Comparison of ENCODE assay signal across 1 cellular context in the genomic region with DNA sequence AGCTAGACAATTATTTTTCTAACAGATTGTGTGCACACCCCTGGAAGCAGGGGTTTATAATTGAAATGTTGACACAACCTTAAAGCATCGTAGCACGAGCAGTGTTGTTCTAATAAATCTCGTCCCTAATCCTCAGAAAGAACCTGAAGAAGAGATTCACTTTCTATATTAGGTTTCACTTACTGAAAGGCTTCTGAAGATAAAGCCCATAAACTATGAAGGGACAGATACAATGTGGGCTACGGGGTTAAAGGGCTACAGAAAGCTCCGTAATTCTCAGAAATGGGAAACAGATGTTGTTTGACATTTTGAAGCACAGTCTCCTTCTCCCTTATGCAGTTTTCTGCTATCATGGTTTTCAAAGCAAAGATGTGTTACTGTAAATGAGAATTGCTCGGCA.
TF ChIP-seq lines count a peak whose summit lies in the region.

No MANE protein-coding gene starts in this region.

TF ChIP-seq in HEK293, 187 proteins besides CTCF, POLR2A, EP300 and RAD21 (continued from another document and continues in another):
- TF ChIP-seq, protein P1, sequence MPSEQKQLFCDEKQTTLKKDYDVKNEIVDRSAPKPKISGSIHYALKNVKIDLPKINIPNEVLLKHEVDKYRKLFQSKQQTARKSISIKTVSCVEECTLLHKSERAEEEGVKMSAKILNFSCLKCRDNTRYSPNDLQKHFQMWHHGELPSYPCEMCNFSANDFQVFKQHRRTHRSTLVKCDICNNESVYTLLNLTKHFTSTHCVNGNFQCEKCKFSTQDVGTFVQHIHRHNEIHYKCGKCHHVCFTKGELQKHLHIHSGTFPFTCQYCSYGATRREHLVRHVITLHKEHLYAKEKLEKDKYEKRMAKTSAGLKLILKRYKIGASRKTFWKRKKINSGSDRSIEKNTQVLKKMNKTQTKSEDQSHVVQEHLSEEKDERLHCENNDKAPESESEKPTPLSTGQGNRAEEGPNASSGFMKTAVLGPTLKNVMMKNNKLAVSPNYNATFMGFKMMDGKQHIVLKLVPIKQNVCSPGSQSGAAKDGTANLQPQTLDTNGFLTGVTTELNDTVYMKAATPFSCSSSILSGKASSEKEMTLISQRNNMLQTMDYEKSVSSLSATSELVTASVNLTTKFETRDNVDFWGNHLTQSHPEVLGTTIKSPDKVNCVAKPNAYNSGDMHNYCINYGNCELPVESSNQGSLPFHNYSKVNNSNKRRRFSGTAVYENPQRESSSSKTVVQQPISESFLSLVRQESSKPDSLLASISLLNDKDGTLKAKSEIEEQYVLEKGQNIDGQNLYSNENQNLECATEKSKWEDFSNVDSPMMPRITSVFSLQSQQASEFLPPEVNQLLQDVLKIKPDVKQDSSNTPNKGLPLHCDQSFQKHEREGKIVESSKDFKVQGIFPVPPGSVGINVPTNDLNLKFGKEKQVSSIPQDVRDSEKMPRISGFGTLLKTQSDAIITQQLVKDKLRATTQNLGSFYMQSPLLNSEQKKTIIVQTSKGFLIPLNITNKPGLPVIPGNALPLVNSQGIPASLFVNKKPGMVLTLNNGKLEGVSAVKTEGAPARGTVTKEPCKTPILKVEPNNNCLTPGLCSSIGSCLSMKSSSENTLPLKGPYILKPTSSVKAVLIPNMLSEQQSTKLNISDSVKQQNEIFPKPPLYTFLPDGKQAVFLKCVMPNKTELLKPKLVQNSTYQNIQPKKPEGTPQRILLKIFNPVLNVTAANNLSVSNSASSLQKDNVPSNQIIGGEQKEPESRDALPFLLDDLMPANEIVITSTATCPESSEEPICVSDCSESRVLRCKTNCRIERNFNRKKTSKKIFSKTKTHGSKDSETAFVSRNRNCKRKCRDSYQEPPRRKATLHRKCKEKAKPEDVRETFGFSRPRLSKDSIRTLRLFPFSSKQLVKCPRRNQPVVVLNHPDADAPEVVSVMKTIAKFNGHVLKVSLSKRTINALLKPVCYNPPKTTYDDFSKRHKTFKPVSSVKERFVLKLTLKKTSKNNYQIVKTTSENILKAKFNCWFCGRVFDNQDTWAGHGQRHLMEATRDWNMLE (tag by site-specific recombination; conservative IDR thresholded peaks at IDR 0.05; ENCODE audit: low read depth) = 0 out of 2 replicates have a peak, but pooled peaks have one; percentile 18
- TF ChIP-seq OSR2 (tag by site-specific recombination; IDR thresholded peaks at IDR 0.05) = peak; percentile 94
- peak; percentile 72; the same call in 1 of the 2 replicates for TF ChIP-seq TCF7L2 (IDR thresholded peaks at IDR 0.05; ENCODE audit: borderline replicate concordance, low read depth, low read length)
- TF ChIP-seq ZNF610 (tag by site-specific recombination; IDR thresholded peaks at IDR 0.05; ENCODE audit: borderline replicate concordance) = peak; percentile 80; the same call in 1 of the 2 replicates
- peak; percentile 85; the same call in 1 of the 2 replicates for TF ChIP-seq ZSCAN30 (tag by site-specific recombination; IDR thresholded peaks at IDR 0.05)
- peak; percentile 99 for TF ChIP-seq ZNF843 (tag by site-specific recombination; IDR thresholded peaks at IDR 0.05)
- TF ChIP-seq, protein P2, sequence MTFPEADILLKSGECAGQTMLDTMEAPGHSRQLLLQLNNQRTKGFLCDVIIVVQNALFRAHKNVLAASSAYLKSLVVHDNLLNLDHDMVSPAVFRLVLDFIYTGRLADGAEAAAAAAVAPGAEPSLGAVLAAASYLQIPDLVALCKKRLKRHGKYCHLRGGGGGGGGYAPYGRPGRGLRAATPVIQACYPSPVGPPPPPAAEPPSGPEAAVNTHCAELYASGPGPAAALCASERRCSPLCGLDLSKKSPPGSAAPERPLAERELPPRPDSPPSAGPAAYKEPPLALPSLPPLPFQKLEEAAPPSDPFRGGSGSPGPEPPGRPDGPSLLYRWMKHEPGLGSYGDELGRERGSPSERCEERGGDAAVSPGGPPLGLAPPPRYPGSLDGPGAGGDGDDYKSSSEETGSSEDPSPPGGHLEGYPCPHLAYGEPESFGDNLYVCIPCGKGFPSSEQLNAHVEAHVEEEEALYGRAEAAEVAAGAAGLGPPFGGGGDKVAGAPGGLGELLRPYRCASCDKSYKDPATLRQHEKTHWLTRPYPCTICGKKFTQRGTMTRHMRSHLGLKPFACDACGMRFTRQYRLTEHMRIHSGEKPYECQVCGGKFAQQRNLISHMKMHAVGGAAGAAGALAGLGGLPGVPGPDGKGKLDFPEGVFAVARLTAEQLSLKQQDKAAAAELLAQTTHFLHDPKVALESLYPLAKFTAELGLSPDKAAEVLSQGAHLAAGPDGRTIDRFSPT (tag by site-specific recombination; IDR thresholded peaks at IDR 0.05) = peak; percentile 75
- TF ChIP-seq, protein P3, sequence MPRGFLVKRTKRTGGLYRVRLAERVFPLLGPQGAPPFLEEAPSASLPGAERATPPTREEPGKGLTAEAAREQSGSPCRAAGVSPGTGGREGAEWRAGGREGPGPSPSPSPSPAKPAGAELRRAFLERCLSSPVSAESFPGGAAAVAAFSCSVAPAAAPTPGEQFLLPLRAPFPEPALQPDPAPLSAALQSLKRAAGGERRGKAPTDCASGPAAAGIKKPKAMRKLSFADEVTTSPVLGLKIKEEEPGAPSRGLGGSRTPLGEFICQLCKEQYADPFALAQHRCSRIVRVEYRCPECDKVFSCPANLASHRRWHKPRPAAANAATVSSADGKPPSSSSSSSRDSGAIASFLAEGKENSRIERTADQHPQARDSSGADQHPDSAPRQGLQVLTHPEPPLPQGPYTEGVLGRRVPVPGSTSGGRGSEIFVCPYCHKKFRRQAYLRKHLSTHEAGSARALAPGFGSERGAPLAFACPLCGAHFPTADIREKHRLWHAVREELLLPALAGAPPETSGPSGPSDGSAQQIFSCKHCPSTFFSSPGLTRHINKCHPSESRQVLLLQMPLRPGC (tag by site-specific recombination; IDR thresholded peaks at IDR 0.05) = peak; percentile 84
- no peak for TF ChIP-seq ZNF514 (tag by site-specific recombination; IDR thresholded peaks at IDR 0.05)
- peak; percentile 71; the same call in 1 of the 2 replicates for TF ChIP-seq ZNF501 (tag by site-specific recombination; IDR thresholded peaks at IDR 0.05)
- peak; percentile 97 for TF ChIP-seq OVOL3 (tag by site-specific recombination; IDR thresholded peaks at IDR 0.05)
- TF ChIP-seq KLF9 (tag by site-specific recombination; IDR thresholded peaks at IDR 0.05; ENCODE audit: low read depth) = no peak
- peak; percentile 14; the same call in 1 of the 2 replicates for TF ChIP-seq ZNF654 (tag by site-specific recombination; IDR thresholded peaks at IDR 0.05; ENCODE audit: low read depth)
- TF ChIP-seq EGR2 (tag by site-specific recombination; IDR thresholded peaks at IDR 0.05; ENCODE audit: low read depth) = no peak
- peak; percentile 48; the same call in 1 of the 2 replicates for TF ChIP-seq ZNF549 (tag by site-specific recombination; IDR thresholded peaks at IDR 0.05)
- no peak for TF ChIP-seq ZNF776 (tag by site-specific recombination; IDR thresholded peaks at IDR 0.05; ENCODE audit: borderline replicate concordance)
- TF ChIP-seq ZNF596 (tag by site-specific recombination; IDR thresholded peaks at IDR 0.05) = peak; percentile 87
- TF ChIP-seq, protein P4, sequence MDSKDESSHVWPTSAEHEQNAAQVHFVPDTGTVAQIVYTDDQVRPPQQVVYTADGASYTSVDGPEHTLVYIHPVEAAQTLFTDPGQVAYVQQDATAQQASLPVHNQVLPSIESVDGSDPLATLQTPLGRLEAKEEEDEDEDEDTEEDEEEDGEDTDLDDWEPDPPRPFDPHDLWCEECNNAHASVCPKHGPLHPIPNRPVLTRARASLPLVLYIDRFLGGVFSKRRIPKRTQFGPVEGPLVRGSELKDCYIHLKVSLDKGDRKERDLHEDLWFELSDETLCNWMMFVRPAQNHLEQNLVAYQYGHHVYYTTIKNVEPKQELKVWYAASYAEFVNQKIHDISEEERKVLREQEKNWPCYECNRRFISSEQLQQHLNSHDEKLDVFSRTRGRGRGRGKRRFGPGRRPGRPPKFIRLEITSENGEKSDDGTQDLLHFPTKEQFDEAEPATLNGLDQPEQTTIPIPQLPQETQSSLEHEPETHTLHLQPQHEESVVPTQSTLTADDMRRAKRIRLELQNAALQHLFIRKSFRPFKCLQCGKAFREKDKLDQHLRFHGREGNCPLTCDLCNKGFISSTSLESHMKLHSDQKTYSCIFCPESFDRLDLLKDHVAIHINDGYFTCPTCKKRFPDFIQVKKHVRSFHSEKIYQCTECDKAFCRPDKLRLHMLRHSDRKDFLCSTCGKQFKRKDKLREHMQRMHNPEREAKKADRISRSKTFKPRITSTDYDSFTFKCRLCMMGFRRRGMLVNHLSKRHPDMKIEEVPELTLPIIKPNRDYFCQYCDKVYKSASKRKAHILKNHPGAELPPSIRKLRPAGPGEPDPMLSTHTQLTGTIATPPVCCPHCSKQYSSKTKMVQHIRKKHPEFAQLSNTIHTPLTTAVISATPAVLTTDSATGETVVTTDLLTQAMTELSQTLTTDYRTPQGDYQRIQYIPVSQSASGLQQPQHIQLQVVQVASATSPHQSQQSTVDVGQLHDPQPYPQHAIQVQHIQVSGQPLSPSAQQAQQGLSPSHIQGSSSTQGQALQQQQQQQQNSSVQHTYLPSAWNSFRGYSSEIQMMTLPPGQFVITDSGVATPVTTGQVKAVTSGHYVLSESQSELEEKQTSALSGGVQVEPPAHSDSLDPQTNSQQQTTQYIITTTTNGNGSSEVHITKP (tag by site-specific recombination; IDR thresholded peaks at IDR 0.05) = no peak
- TF ChIP-seq, protein P5, sequence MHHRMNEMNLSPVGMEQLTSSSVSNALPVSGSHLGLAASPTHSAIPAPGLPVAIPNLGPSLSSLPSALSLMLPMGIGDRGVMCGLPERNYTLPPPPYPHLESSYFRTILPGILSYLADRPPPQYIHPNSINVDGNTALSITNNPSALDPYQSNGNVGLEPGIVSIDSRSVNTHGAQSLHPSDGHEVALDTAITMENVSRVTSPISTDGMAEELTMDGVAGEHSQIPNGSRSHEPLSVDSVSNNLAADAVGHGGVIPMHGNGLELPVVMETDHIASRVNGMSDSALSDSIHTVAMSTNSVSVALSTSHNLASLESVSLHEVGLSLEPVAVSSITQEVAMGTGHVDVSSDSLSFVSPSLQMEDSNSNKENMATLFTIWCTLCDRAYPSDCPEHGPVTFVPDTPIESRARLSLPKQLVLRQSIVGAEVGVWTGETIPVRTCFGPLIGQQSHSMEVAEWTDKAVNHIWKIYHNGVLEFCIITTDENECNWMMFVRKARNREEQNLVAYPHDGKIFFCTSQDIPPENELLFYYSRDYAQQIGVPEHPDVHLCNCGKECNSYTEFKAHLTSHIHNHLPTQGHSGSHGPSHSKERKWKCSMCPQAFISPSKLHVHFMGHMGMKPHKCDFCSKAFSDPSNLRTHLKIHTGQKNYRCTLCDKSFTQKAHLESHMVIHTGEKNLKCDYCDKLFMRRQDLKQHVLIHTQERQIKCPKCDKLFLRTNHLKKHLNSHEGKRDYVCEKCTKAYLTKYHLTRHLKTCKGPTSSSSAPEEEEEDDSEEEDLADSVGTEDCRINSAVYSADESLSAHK (tag by site-specific recombination; IDR thresholded peaks at IDR 0.05) = peak; percentile 91
- peak; percentile 37; the same call in 1 of the 2 replicates for TF ChIP-seq ZBTB17 (tag by site-specific recombination; IDR thresholded peaks at IDR 0.05)
- TF ChIP-seq, protein P6, sequence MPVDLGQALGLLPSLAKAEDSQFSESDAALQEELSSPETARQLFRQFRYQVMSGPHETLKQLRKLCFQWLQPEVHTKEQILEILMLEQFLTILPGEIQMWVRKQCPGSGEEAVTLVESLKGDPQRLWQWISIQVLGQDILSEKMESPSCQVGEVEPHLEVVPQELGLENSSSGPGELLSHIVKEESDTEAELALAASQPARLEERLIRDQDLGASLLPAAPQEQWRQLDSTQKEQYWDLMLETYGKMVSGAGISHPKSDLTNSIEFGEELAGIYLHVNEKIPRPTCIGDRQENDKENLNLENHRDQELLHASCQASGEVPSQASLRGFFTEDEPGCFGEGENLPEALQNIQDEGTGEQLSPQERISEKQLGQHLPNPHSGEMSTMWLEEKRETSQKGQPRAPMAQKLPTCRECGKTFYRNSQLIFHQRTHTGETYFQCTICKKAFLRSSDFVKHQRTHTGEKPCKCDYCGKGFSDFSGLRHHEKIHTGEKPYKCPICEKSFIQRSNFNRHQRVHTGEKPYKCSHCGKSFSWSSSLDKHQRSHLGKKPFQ (tag by site-specific recombination; IDR thresholded peaks at IDR 0.05) = peak; percentile 80
- peak; percentile 90 for TF ChIP-seq MZF1 (tag by site-specific recombination; IDR thresholded peaks at IDR 0.05; ENCODE audit: borderline replicate concordance)
- TF ChIP-seq KLF8 (tag by site-specific recombination; IDR thresholded peaks at IDR 0.05) = peak; percentile 51; the same call in 1 of the 2 replicates
- TF ChIP-seq, protein P7, sequence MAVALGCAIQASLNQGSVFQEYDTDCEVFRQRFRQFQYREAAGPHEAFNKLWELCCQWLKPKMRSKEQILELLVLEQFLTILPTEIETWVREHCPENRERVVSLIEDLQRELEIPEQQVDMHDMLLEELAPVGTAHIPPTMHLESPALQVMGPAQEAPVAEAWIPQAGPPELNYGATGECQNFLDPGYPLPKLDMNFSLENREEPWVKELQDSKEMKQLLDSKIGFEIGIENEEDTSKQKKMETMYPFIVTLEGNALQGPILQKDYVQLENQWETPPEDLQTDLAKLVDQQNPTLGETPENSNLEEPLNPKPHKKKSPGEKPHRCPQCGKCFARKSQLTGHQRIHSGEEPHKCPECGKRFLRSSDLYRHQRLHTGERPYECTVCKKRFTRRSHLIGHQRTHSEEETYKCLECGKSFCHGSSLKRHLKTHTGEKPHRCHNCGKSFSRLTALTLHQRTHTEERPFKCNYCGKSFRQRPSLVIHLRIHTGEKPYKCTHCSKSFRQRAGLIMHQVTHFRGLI (tag by site-specific recombination; IDR thresholded peaks at IDR 0.05) = peak; percentile 56; the same call in 1 of the 2 replicates
- peak; percentile 97 for TF ChIP-seq FEZF1 (tag by site-specific recombination; IDR thresholded peaks at IDR 0.05)
- peak; percentile 90 for TF ChIP-seq ZBTB8A (tag by site-specific recombination; IDR thresholded peaks at IDR 0.05)
- TF ChIP-seq SP7 (tag by site-specific recombination; IDR thresholded peaks at IDR 0.05) = peak; percentile 89
- TF ChIP-seq ZSCAN16 (tag by site-specific recombination; IDR thresholded peaks at IDR 0.05) = no peak
- TF ChIP-seq ZBTB1 (tag by site-specific recombination; IDR thresholded peaks at IDR 0.05) = peak; percentile 74; the same call in 1 of the 2 replicates
- TF ChIP-seq, protein P8, sequence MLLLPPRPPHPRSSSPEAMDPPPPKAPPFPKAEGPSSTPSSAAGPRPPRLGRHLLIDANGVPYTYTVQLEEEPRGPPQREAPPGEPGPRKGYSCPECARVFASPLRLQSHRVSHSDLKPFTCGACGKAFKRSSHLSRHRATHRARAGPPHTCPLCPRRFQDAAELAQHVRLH (tag by site-specific recombination; IDR thresholded peaks at IDR 0.05) = peak; percentile 96
- peak; percentile 96 for TF ChIP-seq IKZF3 (tag by site-specific recombination; IDR thresholded peaks at IDR 0.05)
- TF ChIP-seq, protein P9, sequence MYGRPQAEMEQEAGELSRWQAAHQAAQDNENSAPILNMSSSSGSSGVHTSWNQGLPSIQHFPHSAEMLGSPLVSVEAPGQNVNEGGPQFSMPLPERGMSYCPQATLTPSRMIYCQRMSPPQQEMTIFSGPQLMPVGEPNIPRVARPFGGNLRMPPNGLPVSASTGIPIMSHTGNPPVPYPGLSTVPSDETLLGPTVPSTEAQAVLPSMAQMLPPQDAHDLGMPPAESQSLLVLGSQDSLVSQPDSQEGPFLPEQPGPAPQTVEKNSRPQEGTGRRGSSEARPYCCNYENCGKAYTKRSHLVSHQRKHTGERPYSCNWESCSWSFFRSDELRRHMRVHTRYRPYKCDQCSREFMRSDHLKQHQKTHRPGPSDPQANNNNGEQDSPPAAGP (tag by site-specific recombination; IDR thresholded peaks at IDR 0.05) = no peak
- peak; percentile 63; the same call in 1 of the 2 replicates for TF ChIP-seq KLF10 (tag by site-specific recombination; IDR thresholded peaks at IDR 0.05)
